Comparison of ENCODE assay signal across 1 cellular context in genomic region chr20:57117296-57117695, GRCh38.
TF ChIP-seq lines count a peak whose summit lies in the region.

No MANE protein-coding gene starts in this region.

TF ChIP-seq in HEK293, 187 proteins besides CTCF, POLR2A, EP300 and RAD21 (continued from another document):
- TF ChIP-seq, protein P1, sequence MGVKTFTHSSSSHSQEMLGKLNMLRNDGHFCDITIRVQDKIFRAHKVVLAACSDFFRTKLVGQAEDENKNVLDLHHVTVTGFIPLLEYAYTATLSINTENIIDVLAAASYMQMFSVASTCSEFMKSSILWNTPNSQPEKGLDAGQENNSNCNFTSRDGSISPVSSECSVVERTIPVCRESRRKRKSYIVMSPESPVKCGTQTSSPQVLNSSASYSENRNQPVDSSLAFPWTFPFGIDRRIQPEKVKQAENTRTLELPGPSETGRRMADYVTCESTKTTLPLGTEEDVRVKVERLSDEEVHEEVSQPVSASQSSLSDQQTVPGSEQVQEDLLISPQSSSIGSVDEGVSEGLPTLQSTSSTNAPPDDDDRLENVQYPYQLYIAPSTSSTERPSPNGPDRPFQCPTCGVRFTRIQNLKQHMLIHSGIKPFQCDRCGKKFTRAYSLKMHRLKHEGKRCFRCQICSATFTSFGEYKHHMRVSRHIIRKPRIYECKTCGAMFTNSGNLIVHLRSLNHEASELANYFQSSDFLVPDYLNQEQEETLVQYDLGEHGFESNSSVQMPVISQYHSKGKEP (tag by site-specific recombination; IDR thresholded peaks at IDR 0.05) = no peak
- TF ChIP-seq OSR2 (tag by site-specific recombination; IDR thresholded peaks at IDR 0.05) (no peak), KLF8 (tag by site-specific recombination; IDR thresholded peaks at IDR 0.05) (peak; percentile 65; the same call in 1 of the 2 replicates), ZNF324 (tag by site-specific recombination; IDR thresholded peaks at IDR 0.05) (no peak)
TF ChIP-seq in HEK293: peak in this region for 3.
